15 cellular contexts compared by ENCODE assay signal in the genomic region with DNA sequence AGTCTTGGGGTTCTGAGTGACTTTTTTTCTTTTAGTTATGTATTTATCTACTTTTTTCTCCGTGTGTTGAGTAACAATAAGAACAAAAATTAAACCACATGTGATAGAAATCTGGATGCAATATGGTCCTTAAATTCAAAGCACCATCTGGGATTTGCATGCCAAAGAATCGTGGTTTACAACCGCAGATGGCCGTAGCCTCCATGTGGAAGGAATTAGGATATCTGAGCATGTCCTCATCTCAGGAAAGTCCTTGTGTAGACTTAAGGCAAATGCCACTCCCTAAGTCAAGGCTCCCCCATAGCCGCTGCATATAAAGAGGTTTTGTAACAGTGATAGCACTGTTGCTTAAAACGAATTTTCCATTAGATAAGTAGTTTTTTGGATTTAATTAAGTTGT.
A peak's percentile ranks its signal among the peaks of the same experiment; 100 is the strongest.
DNase-seq lines count a peak whose midpoint lies in the region; ATAC-seq and TF ChIP-seq lines count a peak whose summit lies in the region.
"Had no signal": no experiment of that assay in that cellular context is flagged by ENCODE, and none has a peak within 500 bp of the region (broad histone marks: within the 10 kb centered on the region; RNA-seq: fewer than 3 reads in every experiment).

No MANE protein-coding gene starts in this region.

- H3K27me3 Mint-ChIP-seq in activated T-cell treated with anti-CD3 and anti-CD28 coated beads, Interleukin-2, amount 50 U/mL, for 4 hours (ENCODE audit: low read depth): no peaks in the 10 kb centered on the region
- H3K27me3 Mint-ChIP-seq: dendritic cell treated with granulocyte-macrophage colony-stimulating factor and Interleukin-4, amounts not matched to agents 40 ng/mL and 50 ng/mL, for 4 days had no signal

- peaks cover 30% of the 10 kb centered on the region for H3K4me1 ChIP-seq in rectal smooth muscle tissue (ENCODE audit: control insufficient read depth, insufficient read depth, low read length)
- H3K4me1 ChIP-seq in mucosa of descending colon (ENCODE audit: low read depth): no peaks in the 10 kb centered on the region

- TF ChIP-seq CTCF in fibroblast of the aortic adventitia (IDR thresholded peaks at IDR 0.05; ENCODE audit: insufficient read depth, low read length) (peak; percentile 54), mucosa of descending colon (IDR thresholded peaks at IDR 0.05) (no peak)

- no peak overlapping the region for H3K4me3 Mint-ChIP-seq in activated T-cell treated with anti-CD3 and anti-CD28 coated beads, Interleukin-2, amount 50 U/mL, for 4 hours
- H3K4me3 Mint-ChIP-seq: dendritic cell treated with granulocyte-macrophage colony-stimulating factor and Interleukin-4, amounts not matched to agents 40 ng/mL and 50 ng/mL, for 4 days had no signal

- DNase-seq in AG20443 (ENCODE audit: low spot score) (peak; percentile 72), NCI-H524 treated with DMSO at 0.1 percent for 48 hours (lab: John Stamatoyannopoulos, UW) (peak; percentile 34), fibroblast of the aortic adventitia (ENCODE audit: low read depth) (peak; percentile 96), amygdala (lab: John Stamatoyannopoulos, UW) (no peak), NOMO-1 treated with dmso at 0.1 percent for 144 hours (lab: John Stamatoyannopoulos, UW; ENCODE audit: unreplicated experiment) (no peak), mucosa of descending colon (no peak)
- DNase-seq in activated T-cell treated with anti-CD3 and anti-CD28 coated beads, Interleukin-2, amount 50 U/mL, for 4 hours: no peak
- DNase-seq: activated naive CD4-positive, alpha-beta T cell treated with anti-CD3 and anti-CD28 coated beads, Interleukin-2, amount 50 U/mL, for 16 hours; stimulated activated CD4-positive, alpha-beta T cell treated with anti-CD3 and anti-CD28 coated beads, Interleukin-15, amount 100 ng/mL, for 24 hours; stimulated activated CD8-positive, alpha-beta memory T cell treated with anti-CD3 and anti-CD28 coated beads, Interleukin-4, amount 100 ng/mL, for 48 hours had no signal

- H3K4me3 ChIP-seq in fibroblast of the aortic adventitia (ENCODE audit: low read depth, low read length) (no peak overlapping the region), rectal smooth muscle tissue (ENCODE audit: low read length) (no peak overlapping the region), mucosa of descending colon (no peak overlapping the region)
- H3K4me3 ChIP-seq: BLaER1 treated with 17β-estradiol and CSF1 and Interleukin-3, amounts not matched to agents 10 nM and 100 nM; Peyer's patch had no signal

- H3K27me3 ChIP-seq in rectal smooth muscle tissue (ENCODE audit: control insufficient read depth, insufficient read depth, low read length): no peaks in the 10 kb centered on the region
- H3K27me3 ChIP-seq: BLaER1 treated with 17β-estradiol and CSF1 and Interleukin-3, amounts not matched to agents 10 nM and 100 nM; Peyer's patch had no signal

- peaks cover 6% of the 10 kb centered on the region for H3K9me3 ChIP-seq in mucosa of descending colon
- H3K9me3 ChIP-seq: Peyer's patch had no signal

- H3K9ac ChIP-seq in rectal smooth muscle tissue (ENCODE audit: low read length): no peak overlapping the region
- H3K9ac ChIP-seq: BLaER1 treated with 17β-estradiol and CSF1 and Interleukin-3, amounts not matched to agents 10 nM and 100 nM had no signal

- H3K36me3 ChIP-seq in rectal smooth muscle tissue (ENCODE audit: control insufficient read depth, insufficient read depth, low read length): no peaks in the 10 kb centered on the region
- H3K36me3 ChIP-seq in mucosa of descending colon (ENCODE audit: low read depth): no peaks in the 10 kb centered on the region
- H3K36me3 ChIP-seq: BLaER1 treated with 17β-estradiol and CSF1 and Interleukin-3, amounts not matched to agents 10 nM and 100 nM; Peyer's patch had no signal

- intact Hi-C loops in mucosa of descending colon (cut with DNase I, micrococcal nuclease): no loop called here

- H3K36me3 Mint-ChIP-seq in activated T-cell treated with anti-CD3 and anti-CD28 coated beads, Interleukin-2, amount 50 U/mL, for 4 hours (ENCODE audit: insufficient read depth): peaks cover 4% of the 10 kb centered on the region

- H3K27ac ChIP-seq in rectal smooth muscle tissue (ENCODE audit: low read depth, low read length): peak overlapping the region; percentile 50
- H3K27ac ChIP-seq: BLaER1 treated with 17β-estradiol and CSF1 and Interleukin-3, amounts not matched to agents 10 nM and 100 nM; HL-60; Peyer's patch had no signal

- H3K9me3 Mint-ChIP-seq in activated T-cell treated with anti-CD3 and anti-CD28 coated beads, Interleukin-2, amount 50 U/mL, for 4 hours: peaks cover 27% of the 10 kb centered on the region

- no peak for ATAC-seq in activated T-cell treated with anti-CD3 and anti-CD28 coated beads, Interleukin-2, amount 50 U/mL, for 4 hours
- ATAC-seq in mucosa of descending colon: no peak

- no peaks in the 10 kb centered on the region for H3K4me1 Mint-ChIP-seq in activated T-cell treated with anti-CD3 and anti-CD28 coated beads, Interleukin-2, amount 50 U/mL, for 4 hours (ENCODE audit: low read depth)

Comparison
In these comparisons a context has a peak if more than half of its experiments do, and no peak if none do; other contexts are left out.
1. DNase-seq: peak in AG20443 (single experiment), NCI-H524 treated with DMSO at 0.1 percent for 48 hours (single experiment) and fibroblast of the aortic adventitia (single experiment); none in amygdala (0 of 56), NOMO-1 treated with dmso at 0.1 percent for 144 hours (single experiment), activated T-cell treated with anti-CD3 and anti-CD28 coated beads, Interleukin-2, amount 50 U/mL, for 4 hours (single experiment) and mucosa of descending colon (0 of 3).